In the genomic region with DNA sequence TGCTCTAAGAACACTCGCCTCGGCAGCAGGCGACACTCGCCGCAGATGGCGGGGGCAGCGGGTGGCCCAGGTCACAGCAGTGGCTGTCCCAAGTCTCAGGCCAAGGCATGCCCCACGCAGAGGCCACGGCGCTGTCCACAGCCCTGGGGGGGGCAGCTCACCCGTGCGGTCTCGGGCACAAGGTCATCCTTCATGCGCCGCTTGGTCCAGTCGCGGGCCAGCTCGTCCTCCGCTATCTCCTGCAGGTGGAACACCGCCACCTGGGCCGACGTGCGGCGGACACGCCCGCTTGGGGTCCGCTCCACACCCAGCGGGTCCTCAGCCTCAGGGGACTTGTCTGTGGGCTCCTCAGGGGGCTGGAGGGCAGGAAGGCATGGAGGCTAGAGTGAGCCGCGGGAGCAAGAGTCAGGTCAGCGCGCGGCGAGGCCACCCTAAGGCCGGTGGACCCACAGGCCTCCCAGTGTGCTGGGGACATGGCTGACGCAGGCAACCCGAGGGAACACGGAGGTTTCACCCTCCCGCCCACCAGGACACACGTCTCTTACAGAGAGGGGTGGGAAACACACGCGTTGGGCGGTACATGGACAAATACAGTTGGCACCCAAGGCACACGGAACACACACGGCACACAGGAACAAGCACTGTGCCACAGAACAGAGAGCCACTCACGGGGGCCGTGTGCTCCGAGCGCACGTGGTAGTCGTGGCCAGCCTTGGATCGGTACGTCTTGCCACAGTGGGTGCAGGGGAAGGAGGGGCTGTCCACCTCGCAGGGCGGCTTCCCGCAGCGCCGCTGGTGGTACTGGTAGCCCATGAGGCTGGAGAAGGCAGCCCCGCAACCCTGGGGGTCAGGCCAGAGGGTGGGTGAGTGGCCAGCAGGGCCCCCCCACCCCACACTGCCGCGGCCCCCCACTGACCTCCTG, we compare ENCODE assay signal across 1 cellular context.
TF ChIP-seq lines count a peak whose summit lies in the region.

No MANE protein-coding gene starts in this region.

TF ChIP-seq in HepG2, 621 proteins besides CTCF, POLR2A, EP300 and RAD21 (continues in another document):
- TF ChIP-seq ZNF337 (CRISPR knock-in tag; IDR thresholded peaks at IDR 0.05; ENCODE audit: borderline replicate concordance, low read depth) (no peak), RARA (CRISPR knock-in tag; IDR thresholded peaks at IDR 0.05) (no peak), GPN1 (CRISPR knock-in tag; IDR thresholded peaks at IDR 0.05; ENCODE audit: borderline replicate concordance) (no peak), ATF1 (CRISPR knock-in tag; IDR thresholded peaks at IDR 0.05) (no peak), ZNF563 (CRISPR knock-in tag; IDR thresholded peaks at IDR 0.05) (0 out of 2 replicates have a peak, but pooled peaks have one; percentile 22), AGO1 (IDR thresholded peaks at IDR 0.05; ENCODE audit: low read depth, low read length, poor library complexity, severe bottlenecking) (no peak), ZFP90 (CRISPR knock-in tag; IDR thresholded peaks at IDR 0.05; ENCODE audit: borderline replicate concordance) (no peak), ZFY (CRISPR knock-in tag; IDR thresholded peaks at IDR 0.05) (no peak), RBFOX2 (IDR thresholded peaks at IDR 0.05; ENCODE audit: low read depth, low read length) (peak; percentile 62), RBM22 (optimal IDR thresholded peaks at IDR 0.05; ENCODE audit: low read length) (no peak), HNRNPUL1 (IDR thresholded peaks at IDR 0.05; ENCODE audit: low read depth, low read length) (no peak), SMAD1 (CRISPR knock-in tag; IDR thresholded peaks at IDR 0.05; ENCODE audit: borderline replicate concordance, low read depth) (no peak), SALL1 (CRISPR knock-in tag; IDR thresholded peaks at IDR 0.05) (no peak), ZZZ3 (CRISPR knock-in tag; IDR thresholded peaks at IDR 0.05; ENCODE audit: borderline replicate concordance) (0 out of 2 replicates have a peak, but pooled peaks have one; percentile 25), ELF1 (CRISPR knock-in tag; IDR thresholded peaks at IDR 0.05) (no peak), NFE2L1 (CRISPR knock-in tag; IDR thresholded peaks at IDR 0.05; ENCODE audit: borderline replicate concordance) (no peak), MAFG (CRISPR knock-in tag; IDR thresholded peaks at IDR 0.05) (0 out of 2 replicates have a peak, but pooled peaks have one; percentile 27), NBN (conservative IDR thresholded peaks at IDR 0.05) (no peak), CCDC6 (CRISPR knock-in tag; IDR thresholded peaks at IDR 0.05) (no peak), RELA (CRISPR knock-in tag; IDR thresholded peaks at IDR 0.05) (no peak)
- TF ChIP-seq, protein P1, sequence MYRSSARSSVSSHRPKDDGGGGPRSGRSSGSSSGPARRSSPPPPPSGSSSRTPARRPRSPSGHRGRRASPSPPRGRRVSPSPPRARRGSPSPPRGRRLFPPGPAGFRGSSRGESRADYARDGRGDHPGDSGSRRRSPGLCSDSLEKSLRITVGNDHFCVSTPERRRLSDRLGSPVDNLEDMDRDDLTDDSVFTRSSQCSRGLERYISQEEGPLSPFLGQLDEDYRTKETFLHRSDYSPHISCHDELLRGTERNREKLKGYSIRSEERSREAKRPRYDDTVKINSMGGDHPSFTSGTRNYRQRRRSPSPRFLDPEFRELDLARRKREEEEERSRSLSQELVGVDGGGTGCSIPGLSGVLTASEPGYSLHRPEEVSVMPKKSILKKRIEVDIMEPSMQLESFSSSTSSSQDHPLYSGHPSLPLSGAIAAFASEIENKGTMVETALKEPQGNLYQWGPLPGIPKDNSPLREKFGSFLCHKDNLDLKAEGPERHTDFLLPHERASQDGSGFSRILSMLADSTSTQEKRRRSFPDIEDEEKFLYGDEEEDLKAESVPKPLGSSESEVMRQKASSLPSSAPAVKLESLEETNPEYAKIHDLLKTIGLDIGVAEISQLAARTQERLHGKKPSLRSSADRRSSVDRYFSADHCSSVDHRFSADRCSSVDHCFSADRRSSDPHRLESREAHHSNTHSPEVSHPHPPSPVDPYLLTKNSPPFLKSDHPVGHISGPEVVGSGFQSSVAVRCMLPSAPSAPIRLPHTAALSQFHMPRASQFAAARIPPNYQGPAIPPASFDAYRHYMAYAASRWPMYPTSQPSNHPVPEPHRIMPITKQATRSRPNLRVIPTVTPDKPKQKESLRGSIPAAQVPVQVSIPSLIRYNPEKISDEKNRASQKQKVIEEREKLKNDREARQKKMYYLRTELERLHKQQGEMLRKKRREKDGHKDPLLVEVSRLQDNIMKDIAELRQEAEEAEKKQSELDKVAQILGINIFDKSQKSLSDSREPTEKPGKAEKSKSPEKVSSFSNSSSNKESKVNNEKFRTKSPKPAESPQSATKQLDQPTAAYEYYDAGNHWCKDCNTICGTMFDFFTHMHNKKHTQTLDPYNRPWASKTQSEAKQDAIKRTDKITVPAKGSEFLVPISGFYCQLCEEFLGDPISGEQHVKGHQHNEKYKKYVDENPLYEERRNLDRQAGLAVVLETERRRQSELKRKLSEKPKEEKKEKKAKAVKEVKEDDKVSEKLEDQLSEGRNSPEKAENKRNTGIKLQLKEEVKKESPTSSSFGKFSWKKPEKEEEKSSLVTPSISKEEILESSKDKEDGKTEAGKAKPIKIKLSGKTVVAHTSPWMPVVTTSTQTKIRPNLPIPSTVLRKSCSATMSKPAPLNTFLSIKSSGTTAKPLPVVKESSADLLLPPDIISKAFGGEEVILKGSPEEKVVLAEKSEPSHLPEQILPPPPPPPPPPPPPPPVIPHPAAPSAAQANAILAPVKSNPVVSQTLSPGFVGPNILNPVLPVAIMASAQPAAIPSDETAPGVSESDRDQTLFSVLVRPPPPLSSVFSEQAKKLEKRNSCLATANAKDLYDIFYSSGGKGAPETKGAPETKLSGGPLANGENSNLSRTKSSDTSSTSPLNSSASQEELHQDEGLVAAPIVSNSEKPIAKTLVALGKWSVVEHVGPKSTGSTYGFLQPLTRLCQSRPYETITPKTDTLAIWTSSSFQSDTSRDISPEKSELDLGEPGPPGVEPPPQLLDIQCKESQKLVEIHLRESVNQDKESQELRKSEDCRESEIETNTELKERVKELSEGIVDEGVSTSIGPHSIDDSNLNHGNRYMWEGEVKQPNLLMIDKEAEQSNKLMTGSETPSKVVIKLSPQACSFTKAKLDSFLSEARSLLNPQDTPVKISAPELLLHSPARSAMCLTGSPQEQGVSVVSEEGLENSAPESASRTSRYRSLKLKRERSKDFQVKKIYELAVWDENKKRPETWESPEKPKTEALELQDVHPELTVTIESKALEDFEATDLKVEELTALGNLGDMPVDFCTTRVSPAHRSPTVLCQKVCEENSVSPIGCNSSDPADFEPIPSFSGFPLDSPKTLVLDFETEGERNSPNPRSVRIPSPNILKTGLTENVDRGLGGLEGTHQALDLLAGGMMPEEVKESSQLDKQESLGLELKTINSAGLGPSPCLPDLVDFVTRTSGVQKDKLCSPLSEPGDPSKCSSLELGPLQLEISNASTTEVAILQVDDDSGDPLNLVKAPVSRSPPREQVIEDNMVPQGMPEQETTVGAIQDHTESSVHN (CRISPR knock-in tag; IDR thresholded peaks at IDR 0.05): no peak
- TF ChIP-seq, protein P2, sequence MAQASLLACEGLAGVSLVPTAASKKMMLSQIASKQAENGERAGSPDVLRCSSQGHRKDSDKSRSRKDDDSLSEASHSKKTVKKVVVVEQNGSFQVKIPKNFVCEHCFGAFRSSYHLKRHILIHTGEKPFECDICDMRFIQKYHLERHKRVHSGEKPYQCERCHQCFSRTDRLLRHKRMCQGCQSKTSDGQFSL (CRISPR knock-in tag; IDR thresholded peaks at IDR 0.05): 0 out of 2 replicates have a peak, but pooled peaks have one; percentile 48
- TF ChIP-seq, protein P3, sequence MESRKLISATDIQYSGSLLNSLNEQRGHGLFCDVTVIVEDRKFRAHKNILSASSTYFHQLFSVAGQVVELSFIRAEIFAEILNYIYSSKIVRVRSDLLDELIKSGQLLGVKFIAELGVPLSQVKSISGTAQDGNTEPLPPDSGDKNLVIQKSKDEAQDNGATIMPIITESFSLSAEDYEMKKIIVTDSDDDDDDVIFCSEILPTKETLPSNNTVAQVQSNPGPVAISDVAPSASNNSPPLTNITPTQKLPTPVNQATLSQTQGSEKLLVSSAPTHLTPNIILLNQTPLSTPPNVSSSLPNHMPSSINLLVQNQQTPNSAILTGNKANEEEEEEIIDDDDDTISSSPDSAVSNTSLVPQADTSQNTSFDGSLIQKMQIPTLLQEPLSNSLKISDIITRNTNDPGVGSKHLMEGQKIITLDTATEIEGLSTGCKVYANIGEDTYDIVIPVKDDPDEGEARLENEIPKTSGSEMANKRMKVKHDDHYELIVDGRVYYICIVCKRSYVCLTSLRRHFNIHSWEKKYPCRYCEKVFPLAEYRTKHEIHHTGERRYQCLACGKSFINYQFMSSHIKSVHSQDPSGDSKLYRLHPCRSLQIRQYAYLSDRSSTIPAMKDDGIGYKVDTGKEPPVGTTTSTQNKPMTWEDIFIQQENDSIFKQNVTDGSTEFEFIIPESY (CRISPR knock-in tag; IDR thresholded peaks at IDR 0.05): peak; percentile 39
- TF ChIP-seq, protein P4, sequence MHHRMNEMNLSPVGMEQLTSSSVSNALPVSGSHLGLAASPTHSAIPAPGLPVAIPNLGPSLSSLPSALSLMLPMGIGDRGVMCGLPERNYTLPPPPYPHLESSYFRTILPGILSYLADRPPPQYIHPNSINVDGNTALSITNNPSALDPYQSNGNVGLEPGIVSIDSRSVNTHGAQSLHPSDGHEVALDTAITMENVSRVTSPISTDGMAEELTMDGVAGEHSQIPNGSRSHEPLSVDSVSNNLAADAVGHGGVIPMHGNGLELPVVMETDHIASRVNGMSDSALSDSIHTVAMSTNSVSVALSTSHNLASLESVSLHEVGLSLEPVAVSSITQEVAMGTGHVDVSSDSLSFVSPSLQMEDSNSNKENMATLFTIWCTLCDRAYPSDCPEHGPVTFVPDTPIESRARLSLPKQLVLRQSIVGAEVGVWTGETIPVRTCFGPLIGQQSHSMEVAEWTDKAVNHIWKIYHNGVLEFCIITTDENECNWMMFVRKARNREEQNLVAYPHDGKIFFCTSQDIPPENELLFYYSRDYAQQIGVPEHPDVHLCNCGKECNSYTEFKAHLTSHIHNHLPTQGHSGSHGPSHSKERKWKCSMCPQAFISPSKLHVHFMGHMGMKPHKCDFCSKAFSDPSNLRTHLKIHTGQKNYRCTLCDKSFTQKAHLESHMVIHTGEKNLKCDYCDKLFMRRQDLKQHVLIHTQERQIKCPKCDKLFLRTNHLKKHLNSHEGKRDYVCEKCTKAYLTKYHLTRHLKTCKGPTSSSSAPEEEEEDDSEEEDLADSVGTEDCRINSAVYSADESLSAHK (CRISPR knock-in tag; IDR thresholded peaks at IDR 0.05; ENCODE audit: borderline replicate concordance): no peak
- TF ChIP-seq, protein P5, sequence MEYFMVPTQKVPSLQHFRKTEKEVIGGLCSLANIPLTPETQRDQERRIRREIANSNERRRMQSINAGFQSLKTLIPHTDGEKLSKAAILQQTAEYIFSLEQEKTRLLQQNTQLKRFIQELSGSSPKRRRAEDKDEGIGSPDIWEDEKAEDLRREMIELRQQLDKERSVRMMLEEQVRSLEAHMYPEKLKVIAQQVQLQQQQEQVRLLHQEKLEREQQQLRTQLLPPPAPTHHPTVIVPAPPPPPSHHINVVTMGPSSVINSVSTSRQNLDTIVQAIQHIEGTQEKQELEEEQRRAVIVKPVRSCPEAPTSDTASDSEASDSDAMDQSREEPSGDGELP (IDR thresholded peaks at IDR 0.05; ENCODE audit: borderline replicate concordance, low read depth): no peak
- TF ChIP-seq, protein P6, sequence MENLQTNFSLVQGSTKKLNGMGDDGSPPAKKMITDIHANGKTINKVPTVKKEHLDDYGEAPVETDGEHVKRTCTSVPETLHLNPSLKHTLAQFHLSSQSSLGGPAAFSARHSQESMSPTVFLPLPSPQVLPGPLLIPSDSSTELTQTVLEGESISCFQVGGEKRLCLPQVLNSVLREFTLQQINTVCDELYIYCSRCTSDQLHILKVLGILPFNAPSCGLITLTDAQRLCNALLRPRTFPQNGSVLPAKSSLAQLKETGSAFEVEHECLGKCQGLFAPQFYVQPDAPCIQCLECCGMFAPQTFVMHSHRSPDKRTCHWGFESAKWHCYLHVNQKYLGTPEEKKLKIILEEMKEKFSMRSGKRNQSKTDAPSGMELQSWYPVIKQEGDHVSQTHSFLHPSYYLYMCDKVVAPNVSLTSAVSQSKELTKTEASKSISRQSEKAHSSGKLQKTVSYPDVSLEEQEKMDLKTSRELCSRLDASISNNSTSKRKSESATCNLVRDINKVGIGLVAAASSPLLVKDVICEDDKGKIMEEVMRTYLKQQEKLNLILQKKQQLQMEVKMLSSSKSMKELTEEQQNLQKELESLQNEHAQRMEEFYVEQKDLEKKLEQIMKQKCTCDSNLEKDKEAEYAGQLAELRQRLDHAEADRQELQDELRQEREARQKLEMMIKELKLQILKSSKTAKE (CRISPR knock-in tag; IDR thresholded peaks at IDR 0.05; ENCODE audit: borderline replicate concordance): no peak
- TF ChIP-seq, protein P7, sequence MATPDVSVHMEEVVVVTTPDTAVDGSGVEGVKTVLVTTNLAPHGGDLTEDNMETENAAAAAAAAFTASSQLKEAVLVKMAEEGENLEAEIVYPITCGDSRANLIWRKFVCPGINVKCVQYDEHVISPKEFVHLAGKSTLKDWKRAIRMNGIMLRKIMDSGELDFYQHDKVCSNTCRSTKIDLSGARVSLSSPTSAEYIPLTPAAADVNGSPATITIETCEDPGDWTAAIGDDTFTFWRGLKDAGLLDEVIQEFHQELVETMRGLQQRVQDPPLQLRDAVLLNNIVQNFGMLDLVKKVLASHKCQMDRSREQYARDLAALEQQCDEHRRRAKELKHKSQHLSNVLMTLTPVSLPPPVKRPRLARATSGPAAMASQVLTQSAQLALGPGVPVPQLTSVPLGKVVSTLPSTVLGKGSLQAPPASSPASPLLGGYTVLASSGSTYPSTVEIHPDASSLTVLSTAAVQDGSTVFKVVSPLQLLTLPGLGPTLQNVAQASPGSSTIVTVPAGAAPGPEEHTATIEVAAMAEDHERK (CRISPR knock-in tag; IDR thresholded peaks at IDR 0.05; ENCODE audit: low read depth): no peak
- TF ChIP-seq, protein P8, sequence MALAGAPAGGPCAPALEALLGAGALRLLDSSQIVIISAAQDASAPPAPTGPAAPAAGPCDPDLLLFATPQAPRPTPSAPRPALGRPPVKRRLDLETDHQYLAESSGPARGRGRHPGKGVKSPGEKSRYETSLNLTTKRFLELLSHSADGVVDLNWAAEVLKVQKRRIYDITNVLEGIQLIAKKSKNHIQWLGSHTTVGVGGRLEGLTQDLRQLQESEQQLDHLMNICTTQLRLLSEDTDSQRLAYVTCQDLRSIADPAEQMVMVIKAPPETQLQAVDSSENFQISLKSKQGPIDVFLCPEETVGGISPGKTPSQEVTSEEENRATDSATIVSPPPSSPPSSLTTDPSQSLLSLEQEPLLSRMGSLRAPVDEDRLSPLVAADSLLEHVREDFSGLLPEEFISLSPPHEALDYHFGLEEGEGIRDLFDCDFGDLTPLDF (CRISPR knock-in tag; IDR thresholded peaks at IDR 0.05): no peak
- TF ChIP-seq, protein P9, sequence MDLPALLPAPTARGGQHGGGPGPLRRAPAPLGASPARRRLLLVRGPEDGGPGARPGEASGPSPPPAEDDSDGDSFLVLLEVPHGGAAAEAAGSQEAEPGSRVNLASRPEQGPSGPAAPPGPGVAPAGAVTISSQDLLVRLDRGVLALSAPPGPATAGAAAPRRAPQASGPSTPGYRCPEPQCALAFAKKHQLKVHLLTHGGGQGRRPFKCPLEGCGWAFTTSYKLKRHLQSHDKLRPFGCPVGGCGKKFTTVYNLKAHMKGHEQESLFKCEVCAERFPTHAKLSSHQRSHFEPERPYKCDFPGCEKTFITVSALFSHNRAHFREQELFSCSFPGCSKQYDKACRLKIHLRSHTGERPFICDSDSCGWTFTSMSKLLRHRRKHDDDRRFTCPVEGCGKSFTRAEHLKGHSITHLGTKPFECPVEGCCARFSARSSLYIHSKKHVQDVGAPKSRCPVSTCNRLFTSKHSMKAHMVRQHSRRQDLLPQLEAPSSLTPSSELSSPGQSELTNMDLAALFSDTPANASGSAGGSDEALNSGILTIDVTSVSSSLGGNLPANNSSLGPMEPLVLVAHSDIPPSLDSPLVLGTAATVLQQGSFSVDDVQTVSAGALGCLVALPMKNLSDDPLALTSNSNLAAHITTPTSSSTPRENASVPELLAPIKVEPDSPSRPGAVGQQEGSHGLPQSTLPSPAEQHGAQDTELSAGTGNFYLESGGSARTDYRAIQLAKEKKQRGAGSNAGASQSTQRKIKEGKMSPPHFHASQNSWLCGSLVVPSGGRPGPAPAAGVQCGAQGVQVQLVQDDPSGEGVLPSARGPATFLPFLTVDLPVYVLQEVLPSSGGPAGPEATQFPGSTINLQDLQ (CRISPR knock-in tag; IDR thresholded peaks at IDR 0.05): no peak
